In the genomic region with DNA sequence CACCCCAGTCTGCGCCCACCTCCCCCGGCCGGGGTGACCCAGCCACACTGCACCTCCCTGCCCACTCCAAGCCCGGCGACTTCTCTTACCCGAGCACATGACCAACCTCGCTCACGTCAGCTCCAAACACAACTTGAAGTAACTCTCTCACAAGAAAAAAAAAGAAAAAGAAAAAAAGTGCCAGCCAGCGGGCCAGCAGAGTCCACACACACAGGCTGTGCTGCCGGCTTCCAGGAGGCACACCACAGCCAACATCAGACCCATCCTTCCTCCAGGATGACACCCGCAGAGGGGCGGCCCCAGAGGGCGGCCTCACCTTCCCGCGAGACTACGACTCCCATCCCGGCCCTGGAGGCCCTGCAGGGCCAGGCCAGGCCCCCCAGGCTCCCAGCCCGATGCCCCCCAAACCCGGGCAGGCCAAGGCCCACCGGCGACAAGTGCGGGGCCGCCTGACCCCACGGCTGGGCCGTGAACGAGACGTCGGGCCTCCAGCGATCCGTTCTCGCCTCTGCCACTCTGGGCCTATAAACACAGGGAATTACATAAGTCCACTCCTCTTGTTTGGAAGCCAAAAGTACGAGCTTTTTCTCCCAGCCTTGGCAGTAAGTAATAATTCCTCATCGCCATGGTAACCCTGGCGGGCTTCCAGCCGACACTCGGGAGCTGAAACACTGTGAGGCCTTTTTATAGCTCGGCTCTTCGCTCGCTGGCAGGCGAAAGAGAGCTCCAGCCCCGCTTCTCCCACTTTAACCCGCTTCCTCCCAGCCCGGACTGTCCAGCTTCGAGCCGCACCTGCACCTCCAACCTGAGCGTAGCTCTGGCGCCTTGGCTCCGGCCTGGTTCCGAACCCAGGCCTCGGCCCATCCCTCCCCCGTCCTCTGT, we compare ENCODE assay signal across 8 cellular contexts. TPM values are rescaled to one million over a fixed set of nuclear protein-coding genes. Genes with fewer than 3 reads are reported as not detected.
DNase-seq lines count a peak whose midpoint lies in the region; ATAC-seq, FAIRE-seq and TF ChIP-seq lines count a peak whose summit lies in the region.

No MANE protein-coding gene starts in this region.

- peak in 1 of 2 experiments; percentile 61; a peak in 2 of 4 replicates for TF ChIP-seq POLR2A in HepG2 (IDR thresholded peaks at IDR 0.05; ENCODE audit: insufficient read depth in 1 of 2, low read depth in 2 of 2, low read length in 2 of 2)

- peaks cover 3% of the 10 kb centered on the region for H3K27me3 Mint-ChIP-seq in dendritic cell treated with granulocyte-macrophage colony-stimulating factor and Interleukin-4, amounts not matched to agents 40 ng/mL and 50 ng/mL, for 4 days

- H3K9ac ChIP-seq in NT2/D1 (ENCODE audit: insufficient read length, low read depth) (peak overlapping the region; percentile 33), HepG2 (ENCODE audit: insufficient read depth, low read depth, low read length) (peak overlapping the region; percentile 90)

- H3K36me3 Mint-ChIP-seq in dendritic cell treated with granulocyte-macrophage colony-stimulating factor and Interleukin-4, amounts not matched to agents 40 ng/mL and 50 ng/mL, for 4 days (ENCODE audit: low read depth), result peaks cover 90% of the 10 kb centered on the region

- H3K4me1 Mint-ChIP-seq in dendritic cell treated with granulocyte-macrophage colony-stimulating factor and Interleukin-4, amounts not matched to agents 40 ng/mL and 50 ng/mL, for 4 days (ENCODE audit: low read depth), result peaks cover 77% of the 10 kb centered on the region

- in situ Hi-C loops in HepG2 (cut with HindIII; ENCODE audit: extremely low pct_ligation_motif_present, low pct_unique_long_range_greater_than_20kb), result no loop called here

- H4K20me1 ChIP-seq in HepG2 (ENCODE audit: insufficient read depth, low read length), result peaks cover 5% of the 10 kb centered on the region

- WGBS in HepG2 (ENCODE audit: low lambda C conversion rate), result under 1% methylated on average over 28 of the region's 51 CpGs

- H3K4me3 Mint-ChIP-seq in dendritic cell treated with granulocyte-macrophage colony-stimulating factor and Interleukin-4, amounts not matched to agents 40 ng/mL and 50 ng/mL, for 4 days, result peak overlapping the region; percentile 52

- TF ChIP-seq CTCF in HepG2 (CRISPR knock-in tag; IDR thresholded peaks at IDR 0.05), result no peak

- peak overlapping the region; percentile 93 for H3K4me2 ChIP-seq in HepG2 (ENCODE audit: low read depth, low read length)

- H3K4me1 ChIP-seq in NT2/D1 (ENCODE audit: insufficient read depth, insufficient read length) (peaks cover 31% of the 10 kb centered on the region), HepG2 (ENCODE audit: insufficient read depth, low read length) (peaks cover 37% of the 10 kb centered on the region)

- TF ChIP-seq RAD21 in HepG2 (CRISPR knock-in tag; IDR thresholded peaks at IDR 0.05), result no peak

- peak; percentile 74 for FAIRE-seq in HepG2 (lab: Jason Lieb, UNC)

- peaks cover 30% of the 10 kb centered on the region for H3K36me3 ChIP-seq in NT2/D1 (ENCODE audit: insufficient read depth, insufficient read length, low read length)
- no peaks in the 10 kb centered on the region; a peak in 1 of 5 replicates for H3K36me3 ChIP-seq in HepG2 (replicated peaks in 1 of 2; ENCODE audit: control insufficient read depth in 1 of 2, insufficient read depth in 2 of 2, low read length in 2 of 2)

- peak in 1 of 2 experiments; percentile 9; a peak in 1 of 4 replicates for TF ChIP-seq EP300 in HepG2 (IDR thresholded peaks at IDR 0.05; ENCODE audit: low read depth in 2 of 2, low read length in 2 of 2)
- no peak; the same call in 1 of the 2 replicates for TF ChIP-seq EP300 in HepG2 (CRISPR knock-in tag; IDR thresholded peaks at IDR 0.05; ENCODE audit: borderline replicate concordance)

- H3K4me3 ChIP-seq in NT2/D1 (ENCODE audit: insufficient read length, low read depth) (no peak overlapping the region), HepG2 (replicated peaks in 1 of 3; ENCODE audit: insufficient read depth in 1 of 3, low read depth in 2 of 3, low read length in 3 of 3) (peak overlapping the region; percentile 79 to 85 (median 83))

- H3K27ac Mint-ChIP-seq in dendritic cell treated with granulocyte-macrophage colony-stimulating factor and Interleukin-4, amounts not matched to agents 40 ng/mL and 50 ng/mL, for 4 days, result peak overlapping the region; percentile 84

- H2AFZ ChIP-seq in HepG2 (ENCODE audit: low read length), result no peak overlapping the region

- H3K27me3 ChIP-seq in NT2/D1 (ENCODE audit: insufficient read depth, insufficient read length) (no peaks in the 10 kb centered on the region), HepG2 (ENCODE audit: control insufficient read depth in 1 of 2, insufficient read depth in 2 of 2, low read length in 2 of 2) (no peaks in the 10 kb centered on the region)

- POLR2A ChIA-PET in HepG2 (lab: Yijun Ruan, JAX), result interaction anchor here (0.6 to 2.5 kb wide), 8 partner anchors 9 to 549 kb away, joined by 3 to 12 read pairs (median 3); a partner anchor contains a TSS

- peaks cover 30% of the 10 kb centered on the region for H3K79me2 ChIP-seq in HepG2 (ENCODE audit: insufficient read depth, low read length)

- H3K27ac ChIP-seq in HepG2 (ENCODE audit: extremely low read length, insufficient read depth, low read length), result peak overlapping the region; percentile 95

- DNase-seq in 8988T (peak; percentile 88), HS-5 (ENCODE audit: low read depth) (peak; percentile 95), NT2/D1 (ENCODE audit: low read depth, low spot score) (no peak), HepG2 (ENCODE audit: low spot score) (peak; percentile 93), superior temporal gyrus (ENCODE audit: extremely low spot score) (peak; percentile 100)

- H3K9me3 ChIP-seq in NT2/D1 (ENCODE audit: insufficient read depth, low read length) (no peaks in the 10 kb centered on the region), HepG2 (ENCODE audit: low read length) (no peaks in the 10 kb centered on the region)

- intact Hi-C loops in dendritic cell treated with granulocyte-macrophage colony-stimulating factor and Interleukin-4, amounts not matched to agents 40 ng/mL and 50 ng/mL, for 4 days (cut with micrococcal nuclease), result no loop called here
- intact Hi-C loops in HepG2 (cut with micrococcal nuclease; ENCODE audit: unreplicated experiment), result loop anchor here (5.0 to 10.0 kb wide), 3 partner anchors 36 to 254 kb away; a partner anchor contains a TSS

- ATAC-seq in HepG2 (peak; percentile 95), GM21390 (IDR thresholded peaks at IDR 0.05; ENCODE audit: unreplicated experiment) (no peak), GM21526 (IDR thresholded peaks at IDR 0.05; ENCODE audit: low FRiP score, unreplicated experiment) (no peak)

- TSS peak; percentile 85 for BruUV-seq in HepG2 (replicated peaks; lab: Mats Ljungman, UMichigan)

- CTCF ChIA-PET in HepG2 (lab: Yijun Ruan, JAX; ENCODE audit: low intra/inter-chr PET ratio, low total read pairs), result no interaction called here

- H3K9me3 Mint-ChIP-seq in dendritic cell treated with granulocyte-macrophage colony-stimulating factor and Interleukin-4, amounts not matched to agents 40 ng/mL and 50 ng/mL, for 4 days, result no peaks in the 10 kb centered on the region

TF ChIP-seq in HepG2, 621 proteins besides CTCF, POLR2A, EP300 and RAD21 (continues in another document):
- TF ChIP-seq ZNF615 (CRISPR knock-in tag; IDR thresholded peaks at IDR 0.05; ENCODE audit: borderline replicate concordance), result peak; percentile 82; the same call in 1 of the 2 replicates
- peak; percentile 78; the same call in 1 of the 2 replicates for TF ChIP-seq ZNF441 (CRISPR knock-in tag; IDR thresholded peaks at IDR 0.05; ENCODE audit: borderline replicate concordance)

RNA-seq across cellular contexts. Expression of a gene that starts 49.1 kb away (rescaled TPM):
- 5.7 and 6.1 TPM in 2 replicates for total RNA-seq in HepG2 (2016; rRNA removed; fragmentation: Illumina TruSeq; extraction: Trizol)
- total RNA-seq in HepG2 (2016; cell fraction: cytosol; rRNA removed; fragmentation: Illumina TruSeq; extraction: Trizol; ENCODE audit: low read depth), result 10.5 and 12.4 TPM in 2 replicates
- 5.6 and 7.1 TPM in 2 replicates for total RNA-seq in HepG2 (2016; cell fraction: insoluble cytoplasmic fraction; rRNA removed; fragmentation: Illumina TruSeq; extraction: Trizol)
- 15.2 and 16.6 TPM in 2 replicates for total RNA-seq in HepG2 (2016; cell fraction: membrane; rRNA removed; fragmentation: Illumina TruSeq; extraction: Trizol)
- 12.4 and 13.1 TPM in 2 replicates for total RNA-seq in HepG2 (2016; cell fraction: nucleus; rRNA removed; fragmentation: Illumina TruSeq; extraction: Trizol)
- 4.5 and 4.8 TPM in 2 replicates for polyA plus RNA-seq in HepG2 (2011; rRNA removed)
- polyA plus RNA-seq in HepG2 (2011; cell fraction: cytosol; rRNA removed), result 2.8 and 4.1 TPM in 2 replicates
- 30.4 and 39.4 TPM in 2 replicates for polyA plus RNA-seq in HepG2 (2011; cell fraction: nucleus; rRNA removed)
- polyA plus RNA-seq in HepG2 (2012), result 32.8 and 41.1 TPM in 2 replicates
- polyA plus RNA-seq in HepG2 (2016; cell fraction: cytosol; fragmentation: Illumina TruSeq; extraction: Trizol; ENCODE audit: low read depth), result 2.8 and 3.1 TPM in 2 replicates
- 17.3 and 24.8 TPM in 2 replicates for polyA plus RNA-seq in HepG2 (2016; cell fraction: insoluble cytoplasmic fraction; fragmentation: Illumina TruSeq; extraction: Trizol; ENCODE audit: low read depth)
- polyA plus RNA-seq in HepG2 (2016; cell fraction: membrane; fragmentation: Illumina TruSeq; extraction: Trizol; ENCODE audit: low read depth), result 7.1 and 8.9 TPM in 2 replicates
- 43.0 and 54.1 TPM in 2 replicates for polyA plus RNA-seq in HepG2 (2016; cell fraction: nucleus; fragmentation: Illumina TruSeq; extraction: Trizol; ENCODE audit: insufficient read depth, low read depth)
- 21.9 and 23.2 TPM in 2 replicates for polyA minus RNA-seq in HepG2 (2011; rRNA and poly(A)+ RNA removed; ENCODE audit: low replicate concordance)
- 16.5 and 17.0 TPM in 2 replicates for polyA minus RNA-seq in HepG2 (2011; cell fraction: cytosol; rRNA and poly(A)+ RNA removed)
- polyA minus RNA-seq in HepG2 (2011; cell fraction: nucleus; rRNA and poly(A)+ RNA removed), result 20.9 and 22.6 TPM in 2 replicates
